In genomic region chrX:128759745-128760144, GRCh38 we compare ENCODE assay signal across 13 cellular contexts.
DNase-seq lines count a peak whose midpoint lies in the region; ATAC-seq and TF ChIP-seq lines count a peak whose summit lies in the region.
"Had no signal": no experiment of that assay in that cellular context is flagged by ENCODE, and none has a peak within 500 bp of the region (broad histone marks: within the 10 kb centered on the region; RNA-seq: fewer than 3 reads in every experiment).

No MANE protein-coding gene starts in this region.

- H3K9me2 ChIP-seq in PC-3 (replicated peaks; ENCODE audit: low read length) (no peaks in the 10 kb centered on the region), MM.1S (replicated peaks; ENCODE audit: insufficient read depth, low read length) (no peaks in the 10 kb centered on the region)

- no peaks in the 10 kb centered on the region for H3K27me3 ChIP-seq in A673 (replicated peaks; ENCODE audit: insufficient read depth, low read depth, low read length, poor library complexity)
- H3K27me3 ChIP-seq in PC-3 (ENCODE audit: low read length), result no peaks in the 10 kb centered on the region
- H3K27me3 ChIP-seq in brain microvascular endothelial cell (replicated peaks), result no peaks in the 10 kb centered on the region
- no peaks in the 10 kb centered on the region for H3K27me3 ChIP-seq in MM.1S (replicated peaks; ENCODE audit: insufficient read depth, low read length)

- BruUV-seq in A673 (replicated peaks; lab: Mats Ljungman, UMichigan) (no TSS peak), PC-3 (replicated peaks; lab: Mats Ljungman, UMichigan) (no TSS peak)

- H3K4me3 ChIP-seq in A673 (ENCODE audit: low read depth, low read length, poor library complexity, severe bottlenecking), result no peak overlapping the region
- no peak overlapping the region for H3K4me3 ChIP-seq in PC-3 (ENCODE audit: low read length)
- no peak overlapping the region for H3K4me3 ChIP-seq in brain microvascular endothelial cell (ENCODE audit: low read depth, low read length)
- H3K4me3 ChIP-seq in foreskin fibroblast (ENCODE audit: low read depth in 1 of 2, low read length in 2 of 2), result no peak overlapping the region
- no peak overlapping the region for H3K4me3 ChIP-seq in MM.1S (ENCODE audit: low read length)
- H3K4me3 ChIP-seq: BLaER1, GM23248, HAP-1 had no signal

- CTCF ChIA-PET in A673 (lab: Charles Lee), result no interaction called here
- CTCF ChIA-PET in PC-3 (lab: Charles Lee), result no interaction called here

- peak overlapping the region; percentile 84 for H3K27ac ChIP-seq in A673 (ENCODE audit: low read depth, low read length, poor library complexity, severe bottlenecking)
- no peak overlapping the region for H3K27ac ChIP-seq in PC-3 (ENCODE audit: low read length)
- H3K27ac ChIP-seq in brain microvascular endothelial cell, result no peak overlapping the region
- H3K27ac ChIP-seq in MM.1S (ENCODE audit: low read length), result no peak overlapping the region
- H3K27ac ChIP-seq: BLaER1, GM23248 had no signal

- POLR2A ChIA-PET in A673 (lab: Charles Lee; ENCODE audit: low non-redundant PET) (no interaction called here), PC-3 (lab: Charles Lee; ENCODE audit: unreplicated experiment) (no interaction called here)

- H3K79me2 ChIP-seq in PC-3 (ENCODE audit: low read length), result no peaks in the 10 kb centered on the region
- no peaks in the 10 kb centered on the region for H3K79me2 ChIP-seq in MM.1S (ENCODE audit: low read length)

- peak; percentile 75 for DNase-seq in A673 (ENCODE audit: low spot score)
- DNase-seq in HT1080 (ENCODE audit: low read depth), result peak; percentile 80
- DNase-seq in PC-3, result peak; percentile 63
- DNase-seq in brain microvascular endothelial cell, result peak; percentile 4
- DNase-seq in foreskin fibroblast, result no peak
- no peak for DNase-seq in NCI-H774 (lab: John Stamatoyannopoulos, UW)
- no peak for DNase-seq in MM.1S
- no peak for DNase-seq in DMS 273 treated with DMSO at 0.1 percent for 48 hours (lab: John Stamatoyannopoulos, UW)
- DNase-seq: CD4-positive, alpha-beta memory T cell; GM23248; KBM-7 had no signal

- H3K9me3 ChIP-seq in A673 (ENCODE audit: low read depth, low read length, poor library complexity, severe bottlenecking), result peaks cover under 1% of the 10 kb centered on the region
- no peaks in the 10 kb centered on the region for H3K9me3 ChIP-seq in PC-3 (ENCODE audit: low read length)
- no peaks in the 10 kb centered on the region for H3K9me3 ChIP-seq in MM.1S (replicated peaks; ENCODE audit: insufficient read depth, low read length)
- H3K9me3 ChIP-seq: BLaER1, HAP-1 had no signal

- in situ Hi-C loops in brain microvascular endothelial cell (cut with HindIII; ENCODE audit: low pct_ligation_motif_present, low sequenced_read_pairs), result no loop called here

- H2AFZ ChIP-seq in PC-3 (ENCODE audit: low read length) (no peak overlapping the region), MM.1S (ENCODE audit: low read length) (no peak overlapping the region)
- H2AFZ ChIP-seq: GM23248 had no signal

- H3K36me3 ChIP-seq in A673 (ENCODE audit: insufficient read depth, low read length, poor library complexity, severe bottlenecking) (no peaks in the 10 kb centered on the region), PC-3 (ENCODE audit: low read depth, low read length) (no peaks in the 10 kb centered on the region), brain microvascular endothelial cell (replicated peaks) (no peaks in the 10 kb centered on the region), MM.1S (replicated peaks; ENCODE audit: insufficient read depth, low read length) (no peaks in the 10 kb centered on the region)
- H3K36me3 ChIP-seq: BLaER1, HAP-1 had no signal

- H3K4me1 ChIP-seq in A673 (ENCODE audit: insufficient read depth, low read length, poor library complexity, severe bottlenecking) (no peaks in the 10 kb centered on the region), PC-3 (ENCODE audit: insufficient read depth, low read length) (no peaks in the 10 kb centered on the region), MM.1S (ENCODE audit: low read length) (no peaks in the 10 kb centered on the region)
- H3K4me1 ChIP-seq: BLaER1, HAP-1 had no signal

- ATAC-seq in PC-3, result peak; percentile 58

- H3K9ac ChIP-seq in PC-3 (ENCODE audit: low read length), result no peak overlapping the region
- H3K9ac ChIP-seq in MM.1S (ENCODE audit: low read length), result no peak overlapping the region
- H3K9ac ChIP-seq: BLaER1, GM23248 had no signal

- TF ChIP-seq CTCF in A673 (conservative IDR thresholded peaks at IDR 0.05; ENCODE audit: low read depth, low read length) (no peak), PC-3 (conservative IDR thresholded peaks at IDR 0.05; ENCODE audit: low read depth, low read length) (no peak), brain microvascular endothelial cell (IDR thresholded peaks at IDR 0.05; ENCODE audit: low read depth, low read length, missing control alignments) (no peak), foreskin fibroblast (IDR thresholded peaks at IDR 0.05; ENCODE audit: low read depth, low read length) (no peak), MM.1S (IDR thresholded peaks at IDR 0.05; ENCODE audit: low read length) (no peak)

- no peak overlapping the region for H3K4me2 ChIP-seq in PC-3 (ENCODE audit: low read length)
- no peak overlapping the region for H3K4me2 ChIP-seq in MM.1S (ENCODE audit: low read depth, low read length)
- H3K4me2 ChIP-seq: BLaER1 had no signal

- no peaks in the 10 kb centered on the region for H4K20me1 ChIP-seq in PC-3 (ENCODE audit: low read length)
- no peaks in the 10 kb centered on the region for H4K20me1 ChIP-seq in MM.1S (ENCODE audit: insufficient read depth, low read length)
- H4K20me1 ChIP-seq: BLaER1 had no signal

- H3F3A ChIP-seq in PC-3 (ENCODE audit: low read length, unreplicated experiment), result no peaks in the 10 kb centered on the region
- H3F3A ChIP-seq in MM.1S (ENCODE audit: insufficient read depth, low read length), result no peaks in the 10 kb centered on the region

- intact Hi-C loops in A673 (cut with micrococcal nuclease; ENCODE audit: unreplicated experiment) (loop anchor here (5.0 kb wide), 1 partner anchor 652 kb away; no protein-coding TSS in a partner anchor), PC-3 (cut with micrococcal nuclease) (no loop called here)

Comparison
In these comparisons a context has a peak if more than half of its experiments do, and no peak if none do; other contexts are left out.
1. DNase-seq: peak in A673 (single experiment), HT1080 (single experiment), PC-3 (single experiment) and brain microvascular endothelial cell (single experiment); none in foreskin fibroblast (0 of 2), NCI-H774 (single experiment), MM.1S (single experiment) and DMS 273 treated with DMSO at 0.1 percent for 48 hours (single experiment).